Comparison of ENCODE assay signal across 15 cellular contexts in the genomic region with DNA sequence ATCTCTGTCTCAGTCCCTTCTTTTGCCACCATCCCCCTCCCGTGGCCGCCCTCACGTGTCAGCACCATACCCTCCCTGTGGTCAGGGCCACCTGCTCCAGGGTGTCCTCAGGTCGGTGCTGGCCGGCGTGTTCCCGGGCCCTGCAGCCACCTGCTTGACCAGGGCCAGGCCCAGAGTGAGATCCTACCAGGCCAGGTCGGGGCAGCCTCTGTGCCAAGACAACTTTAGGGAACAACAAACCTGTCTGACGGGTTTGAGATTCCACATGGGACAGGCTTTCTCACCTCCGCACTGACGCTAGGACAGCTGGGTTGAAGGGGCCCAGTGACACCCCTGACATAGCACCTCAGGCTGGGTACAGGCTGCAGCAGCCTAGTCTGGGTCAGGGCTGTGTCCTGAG. TPM values are rescaled to one million over a fixed set of nuclear protein-coding genes. Genes with fewer than 3 reads are reported as not detected.
DNase-seq lines count a peak whose midpoint lies in the region; ATAC-seq and TF ChIP-seq lines count a peak whose summit lies in the region.
"Had no signal": no experiment of that assay in that cellular context is flagged by ENCODE, and none has a peak within 500 bp of the region (broad histone marks: within the 10 kb centered on the region; RNA-seq: fewer than 3 reads in every experiment).

No MANE protein-coding gene starts in this region.

- no peak for TF ChIP-seq POLR2A in vagina (IDR thresholded peaks at IDR 0.05)

- no peaks in the 10 kb centered on the region for H3K36me3 ChIP-seq in duodenal mucosa (ENCODE audit: control insufficient read depth in 1 of 2, insufficient read depth in 2 of 2, low read length in 2 of 2)
- H3K36me3 ChIP-seq in mucosa of rectum (ENCODE audit: control insufficient read depth in 2 of 2, insufficient read depth in 2 of 2, low read length in 2 of 2): no peaks in the 10 kb centered on the region
- no peaks in the 10 kb centered on the region for H3K36me3 ChIP-seq in vagina
- H3K36me3 ChIP-seq: gastrocnemius medialis, Peyer's patch, right lobe of liver had no signal

- no peaks in the 10 kb centered on the region for H3K36me3 Mint-ChIP-seq in activated CD8-positive, alpha-beta memory T cell treated with anti-CD3 and anti-CD28 coated beads, Interleukin-2, amount 10 ng/mL, durations not matched to agents 7 days and 5 days
- H3K36me3 Mint-ChIP-seq: IgD-negative memory B cell had no signal

- DNase-seq in activated CD8-positive, alpha-beta memory T cell treated with anti-CD3 and anti-CD28 coated beads, Interleukin-2, amount 50 U/mL, for 48 hours: peak; percentile 52
- no peak for DNase-seq in activated CD8-positive, alpha-beta memory T cell treated with anti-CD3 and anti-CD28 coated beads, Interleukin-2, amount 10 ng/mL, durations not matched to agents 7 days and 5 days
- DNase-seq in vagina (ENCODE audit: extremely low spot score in 2 of 2): no peak
- no peak for DNase-seq in NOMO-1 (lab: John Stamatoyannopoulos, UW; ENCODE audit: unreplicated experiment in 2 of 2)
- no peak for DNase-seq in NK-92 treated with Interleukin-12 subunit alpha and Interleukin-12 subunit beta, amount 100 ng/mL, for 24 hours (lab: John Stamatoyannopoulos, UW)
- no peak for DNase-seq in NOMO-1 treated with DMSO at 0.1 percent for 48 hours (lab: John Stamatoyannopoulos, UW; ENCODE audit: unreplicated experiment)
- DNase-seq: activated naive CD4-positive, alpha-beta T cell treated with anti-CD3 and anti-CD28 coated beads, Interleukin-2, amount 50 U/mL, for 16 hours; cortex of kidney; gastrocnemius medialis; NCI-H1930 had no signal

- no peak for TF ChIP-seq CTCF in vagina (IDR thresholded peaks at IDR 0.05)

- no peaks in the 10 kb centered on the region for H3K9me3 Mint-ChIP-seq in activated CD8-positive, alpha-beta memory T cell treated with anti-CD3 and anti-CD28 coated beads, Interleukin-2, amount 10 ng/mL, durations not matched to agents 7 days and 5 days (ENCODE audit: low read depth)
- H3K9me3 Mint-ChIP-seq: IgD-negative memory B cell had no signal

- H3K4me3 ChIP-seq in duodenal mucosa (ENCODE audit: low read depth in 1 of 2, low read length in 2 of 2) (no peak overlapping the region), mucosa of rectum (ENCODE audit: low read length in 2 of 2) (no peak overlapping the region), vagina (no peak overlapping the region)
- H3K4me3 ChIP-seq: gastrocnemius medialis, Peyer's patch, right lobe of liver had no signal

- intact Hi-C loops in vagina (cut with DNase I): no loop called here

- peaks cover 8% of the 10 kb centered on the region for H3K27me3 Mint-ChIP-seq in activated CD8-positive, alpha-beta memory T cell treated with anti-CD3 and anti-CD28 coated beads, Interleukin-2, amount 10 ng/mL, durations not matched to agents 7 days and 5 days

- CTCF ChIA-PET in activated CD8-positive, alpha-beta memory T cell treated with anti-CD3 and anti-CD28 coated beads, Interleukin-2, amount 10 ng/mL, durations not matched to agents 7 days and 5 days (lab: Charles Lee): no interaction called here

- peaks cover 16% of the 10 kb centered on the region for H3K4me1 Mint-ChIP-seq in activated CD8-positive, alpha-beta memory T cell treated with anti-CD3 and anti-CD28 coated beads, Interleukin-2, amount 10 ng/mL, durations not matched to agents 7 days and 5 days

- no peak overlapping the region for H3K4me3 Mint-ChIP-seq in activated CD8-positive, alpha-beta memory T cell treated with anti-CD3 and anti-CD28 coated beads, Interleukin-2, amount 10 ng/mL, durations not matched to agents 7 days and 5 days

- H3K9me3 ChIP-seq in duodenal mucosa (ENCODE audit: control insufficient read depth in 1 of 2, low read length in 2 of 2) (no peaks in the 10 kb centered on the region), mucosa of rectum (ENCODE audit: control insufficient read depth in 2 of 2, low read length in 2 of 2) (no peaks in the 10 kb centered on the region), vagina (no peaks in the 10 kb centered on the region)
- H3K9me3 ChIP-seq: gastrocnemius medialis, Peyer's patch, right lobe of liver had no signal

- no peak overlapping the region for H3K27ac Mint-ChIP-seq in activated CD8-positive, alpha-beta memory T cell treated with anti-CD3 and anti-CD28 coated beads, Interleukin-2, amount 10 ng/mL, durations not matched to agents 7 days and 5 days

- ATAC-seq in activated CD8-positive, alpha-beta memory T cell treated with anti-CD3 and anti-CD28 coated beads, Interleukin-2, amount 10 ng/mL, durations not matched to agents 7 days and 5 days: no peak
- ATAC-seq: gastrocnemius medialis had no signal

- H3K9ac ChIP-seq in duodenal mucosa (ENCODE audit: low read depth in 1 of 2, low read length in 2 of 2) (peak overlapping the region in 1 of 2 donors; percentile 9), mucosa of rectum (ENCODE audit: low read depth in 1 of 2, low read length in 2 of 2) (peak overlapping the region in 1 of 2 donors; percentile 30)

- no peaks in the 10 kb centered on the region for H3K27me3 ChIP-seq in duodenal mucosa (ENCODE audit: control insufficient read depth in 1 of 2, insufficient read depth in 2 of 2, low read length in 2 of 2)
- no peaks in the 10 kb centered on the region for H3K27me3 ChIP-seq in mucosa of rectum (ENCODE audit: control insufficient read depth in 2 of 2, insufficient read depth in 2 of 2, low read length in 2 of 2)
- no peaks in the 10 kb centered on the region for H3K27me3 ChIP-seq in vagina
- H3K27me3 ChIP-seq: Peyer's patch, right lobe of liver had no signal

- peak overlapping the region; percentile 14 for H3K27ac ChIP-seq in duodenal mucosa (ENCODE audit: low read depth, low read length)
- H3K27ac ChIP-seq in mucosa of rectum (ENCODE audit: low read depth in 2 of 2, low read length in 2 of 2): peak overlapping the region; percentile 32 to 43
- H3K27ac ChIP-seq in vagina: peak overlapping the region; percentile 68
- H3K27ac ChIP-seq: gastrocnemius medialis, right lobe of liver had no signal

- H3K4me1 ChIP-seq in duodenal mucosa (ENCODE audit: control insufficient read depth in 1 of 2, insufficient read depth in 2 of 2, low read length in 2 of 2): peaks cover 24 to 28% of the 10 kb centered on the region in 2 donors
- peaks cover 17 to 31% of the 10 kb centered on the region in 2 donors for H3K4me1 ChIP-seq in mucosa of rectum (ENCODE audit: control insufficient read depth in 2 of 2, insufficient read depth in 2 of 2, low read length in 2 of 2)
- peaks cover 25% of the 10 kb centered on the region for H3K4me1 ChIP-seq in vagina
- H3K4me1 ChIP-seq: gastrocnemius medialis had no signal

RNA-seq across cellular contexts. Expression of gene SBNO2, which starts 7.5 kb away (rescaled TPM):
- total RNA-seq in activated CD8-positive, alpha-beta memory T cell treated with anti-CD3 and anti-CD28 coated beads, Interleukin-2, amount 10 ng/mL, durations not matched to agents 7 days and 5 days: 10 to 100 TPM; 50.6 to 74.7 TPM
- 54.0 TPM for total RNA-seq in vagina

RNA-seq across cellular contexts. Expression of gene STK11, which starts 24.0 kb away (rescaled TPM):
- total RNA-seq in activated CD8-positive, alpha-beta memory T cell treated with anti-CD3 and anti-CD28 coated beads, Interleukin-2, amount 10 ng/mL, durations not matched to agents 7 days and 5 days: 10 to 100 TPM; 76.7 to 80.5 TPM
- total RNA-seq in vagina: 54.5 TPM

RNA-seq across cellular contexts. Expression of gene CBARP, which starts 56.2 kb away (rescaled TPM):
- under 1 TPM; 0.29 to 0.52 TPM for total RNA-seq in activated CD8-positive, alpha-beta memory T cell treated with anti-CD3 and anti-CD28 coated beads, Interleukin-2, amount 10 ng/mL, durations not matched to agents 7 days and 5 days
- total RNA-seq in vagina: 3.9 TPM

RNA-seq across cellular contexts. Expression of gene ATP5F1D, which starts 59.9 kb away (rescaled TPM):
- total RNA-seq in activated CD8-positive, alpha-beta memory T cell treated with anti-CD3 and anti-CD28 coated beads, Interleukin-2, amount 10 ng/mL, durations not matched to agents 7 days and 5 days: 100 to 1,000 TPM; 190 to 221 TPM
- total RNA-seq in vagina: 154 TPM

Comparison
In these comparisons a context has a peak if more than half of its experiments do, and no peak if none do; other contexts are left out.
1. H3K27ac ChIP-seq: peak in every context shown above with its lines; median percentile 68 in vagina; 38 in mucosa of rectum; 14 in duodenal mucosa.